ENCODE assay signal across 1 cellular context in genomic region chr1:36086529-36087232, GRCh38.
TF ChIP-seq lines count a peak whose summit lies in the region.

No MANE protein-coding gene starts in this region.

TF ChIP-seq in GM23338, 12 proteins besides CTCF, POLR2A, EP300 and RAD21 (continued from another document):
- TF ChIP-seq ZNF462 (CRISPR knock-in tag; IDR thresholded peaks at IDR 0.05): no peak
